ENCODE assay signal across 33 cellular contexts in the genomic region with DNA sequence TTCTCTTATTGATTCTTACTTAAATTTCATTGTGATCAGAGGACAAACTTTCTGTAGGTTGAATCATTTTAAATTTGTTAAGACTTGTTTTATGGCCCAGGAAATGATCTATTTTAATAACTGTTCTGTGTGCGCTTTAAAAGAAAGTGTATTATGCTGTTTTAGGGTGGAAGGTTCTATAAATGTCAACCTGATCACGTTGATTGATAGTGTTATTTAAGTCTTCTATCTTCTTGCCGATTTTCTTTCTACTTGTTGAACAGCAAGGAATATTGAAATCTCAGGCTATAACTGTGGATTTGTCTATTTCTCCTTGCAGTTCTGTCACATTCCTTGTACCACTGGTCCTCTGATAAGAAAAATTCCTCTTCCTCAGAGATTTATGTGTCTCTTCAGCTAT.
"Had no signal": no experiment of that assay in that cellular context is flagged by ENCODE, and none has a peak within 500 bp of the region (broad histone marks: within the 10 kb centered on the region; RNA-seq: fewer than 3 reads in every experiment).

No MANE protein-coding gene starts in this region.

- H3K27ac ChIP-seq: body of pancreas, Peyer's patch, WERI-Rb-1 had no signal

- H3K27ac Mint-ChIP-seq: activated CD4-positive, alpha-beta memory T cell treated with anti-CD3 and anti-CD28 coated beads, Interleukin-2, amount 10 ng/mL, durations not matched to agents 7 days and 5 days; activated CD8-positive, alpha-beta memory T cell treated with anti-CD3 and anti-CD28 coated beads, Interleukin-2, amount 10 ng/mL, durations not matched to agents 7 days and 5 days; activated naive CD4-positive, alpha-beta T cell treated with anti-CD3 and anti-CD28 coated beads, Interleukin-2, amount 50 U/mL, for 24 hours; activated naive CD8-positive, alpha-beta T cell treated with anti-CD3 and anti-CD28 coated beads, Interleukin-2, amount 10 ng/mL, durations not matched to agents 7 days and 5 days had no signal

- H3K4me3 ChIP-seq: body of pancreas, MG63, Peyer's patch had no signal

- DNase-seq: activated CD4-positive, alpha-beta memory T cell treated with anti-CD3 and anti-CD28 coated beads, Interleukin-2, amount 10 ng/mL, durations not matched to agents 7 days and 5 days; activated CD4-positive, alpha-beta T cell treated with anti-CD3 and anti-CD28 coated beads for 1 hour; activated CD4-positive, alpha-beta T cell treated with anti-CD3 and anti-CD28 coated beads for 48 hours; activated CD4-positive, CD25-positive, alpha-beta regulatory T cell; activated CD8-positive, alpha-beta memory T cell treated with anti-CD3 and anti-CD28 coated beads for 24 hours; activated CD8-positive, alpha-beta memory T cell treated with anti-CD3 and anti-CD28 coated beads, Interleukin-2, amount 10 ng/mL, durations not matched to agents 7 days and 5 days; activated CD8-positive, alpha-beta memory T cell treated with anti-CD3 and anti-CD28 coated beads, Interleukin-2, amount 50 U/mL, for 48 hours; activated effector memory CD4-positive, alpha-beta T cell treated with anti-CD3 and anti-CD28 coated beads, Interleukin-2, amount 50 U/mL, for 16 hours; activated naive CD4-positive, alpha-beta T cell; activated naive CD8-positive, alpha-beta T cell treated with anti-CD3 and anti-CD28 coated beads, Interleukin-2, amount 10 ng/mL, durations not matched to agents 7 days and 5 days; activated T-cell treated with anti-CD3 and anti-CD28 coated beads, Interleukin-2, amount 50 U/mL, for 48 hours; body of pancreas; Karpas-422; KBM-7; MG63; NCI-H1048; NCI-H1105 treated with DMSO at 0.1 percent for 48 hours; NCI-H1436; NCI-H1694; NCI-H2029; NCI-H510A; NCI-H526; NCI-H748 treated with DMSO at 0.1 percent for 48 hours; NK-92 treated with Interleukin-12 subunit alpha and Interleukin-12 subunit beta, amount 100 ng/mL, for 24 hours; PC-3; Peyer's patch; RPMI8226; SIG-M5; T1000; WERI-Rb-1 had no signal

- H3K4me3 Mint-ChIP-seq: activated CD4-positive, alpha-beta memory T cell treated with anti-CD3 and anti-CD28 coated beads, Interleukin-2, amount 10 ng/mL, durations not matched to agents 7 days and 5 days; activated CD8-positive, alpha-beta memory T cell treated with anti-CD3 and anti-CD28 coated beads, Interleukin-2, amount 10 ng/mL, durations not matched to agents 7 days and 5 days; activated naive CD4-positive, alpha-beta T cell treated with anti-CD3 and anti-CD28 coated beads, Interleukin-2, amount 50 U/mL, for 24 hours; activated naive CD8-positive, alpha-beta T cell treated with anti-CD3 and anti-CD28 coated beads, Interleukin-2, amount 10 ng/mL, durations not matched to agents 7 days and 5 days; central memory CD8-positive, alpha-beta T cell had no signal

- H3K9me3 Mint-ChIP-seq: activated CD4-positive, alpha-beta memory T cell treated with anti-CD3 and anti-CD28 coated beads, Interleukin-2, amount 10 ng/mL, durations not matched to agents 7 days and 5 days; activated naive CD4-positive, alpha-beta T cell treated with anti-CD3 and anti-CD28 coated beads, Interleukin-2, amount 50 U/mL, for 24 hours; activated naive CD8-positive, alpha-beta T cell treated with anti-CD3 and anti-CD28 coated beads, Interleukin-2, amount 10 ng/mL, durations not matched to agents 7 days and 5 days; central memory CD8-positive, alpha-beta T cell had no signal

- H3K36me3 Mint-ChIP-seq: activated CD8-positive, alpha-beta memory T cell treated with anti-CD3 and anti-CD28 coated beads, Interleukin-2, amount 10 ng/mL, durations not matched to agents 7 days and 5 days; activated naive CD4-positive, alpha-beta T cell treated with anti-CD3 and anti-CD28 coated beads, Interleukin-2, amount 50 U/mL, for 24 hours; activated naive CD8-positive, alpha-beta T cell treated with anti-CD3 and anti-CD28 coated beads, Interleukin-2, amount 10 ng/mL, durations not matched to agents 7 days and 5 days had no signal

- H3K27me3 ChIP-seq: body of pancreas, MG63, Peyer's patch had no signal

- H3K4me1 ChIP-seq: body of pancreas, Peyer's patch had no signal

- H3K4me1 Mint-ChIP-seq: activated CD8-positive, alpha-beta memory T cell treated with anti-CD3 and anti-CD28 coated beads, Interleukin-2, amount 10 ng/mL, durations not matched to agents 7 days and 5 days; central memory CD8-positive, alpha-beta T cell had no signal

- H3K9me3 ChIP-seq: body of pancreas, MG63, Peyer's patch had no signal

- ATAC-seq: activated CD8-positive, alpha-beta memory T cell treated with anti-CD3 and anti-CD28 coated beads, Interleukin-2, amount 10 ng/mL, durations not matched to agents 7 days and 5 days; body of pancreas; PC-3; Right ventricle myocardium inferior had no signal

- H3K27me3 Mint-ChIP-seq: activated CD4-positive, alpha-beta memory T cell treated with anti-CD3 and anti-CD28 coated beads, Interleukin-2, amount 10 ng/mL, durations not matched to agents 7 days and 5 days; activated CD8-positive, alpha-beta memory T cell treated with anti-CD3 and anti-CD28 coated beads, Interleukin-2, amount 10 ng/mL, durations not matched to agents 7 days and 5 days; activated naive CD4-positive, alpha-beta T cell treated with anti-CD3 and anti-CD28 coated beads, Interleukin-2, amount 50 U/mL, for 24 hours; activated naive CD8-positive, alpha-beta T cell treated with anti-CD3 and anti-CD28 coated beads, Interleukin-2, amount 10 ng/mL, durations not matched to agents 7 days and 5 days; central memory CD8-positive, alpha-beta T cell had no signal

- H3K36me3 ChIP-seq: MG63, Peyer's patch, WERI-Rb-1 had no signal
